Comparison of ENCODE assay signal across 1 cellular context in genomic region chr2:119693567-119693966, GRCh38.
TF ChIP-seq lines count a peak whose summit lies in the region.

No MANE protein-coding gene starts in this region.

TF ChIP-seq in IMR-90, 13 proteins besides CTCF, POLR2A, EP300 and RAD21:
- TF ChIP-seq RFX5 (IDR thresholded peaks at IDR 0.05; ENCODE audit: low read depth, low read length) (no peak), CHD1 (IDR thresholded peaks at IDR 0.05; ENCODE audit: low read depth, low read length) (no peak), BHLHE40 (IDR thresholded peaks at IDR 0.05; ENCODE audit: low read depth, low read length) (no peak), USF2 (IDR thresholded peaks at IDR 0.05; ENCODE audit: low read depth, low read length) (no peak), MAFK (IDR thresholded peaks at IDR 0.05; ENCODE audit: low read depth, low read length) (no peak), MAZ (IDR thresholded peaks at IDR 0.05; ENCODE audit: borderline replicate concordance, low read depth, low read length) (no peak), MXI1 (IDR thresholded peaks at IDR 0.05; ENCODE audit: borderline replicate concordance, low read depth, low read length) (no peak), CEBPB (IDR thresholded peaks at IDR 0.05; ENCODE audit: low read depth, low read length) (no peak), ELK1 (IDR thresholded peaks at IDR 0.05; ENCODE audit: borderline replicate concordance, low read depth, low read length) (no peak), NFE2L2 (IDR thresholded peaks at IDR 0.05; ENCODE audit: low read depth, low read length) (no peak)
